27 cellular contexts compared by ENCODE assay signal in the genomic region with DNA sequence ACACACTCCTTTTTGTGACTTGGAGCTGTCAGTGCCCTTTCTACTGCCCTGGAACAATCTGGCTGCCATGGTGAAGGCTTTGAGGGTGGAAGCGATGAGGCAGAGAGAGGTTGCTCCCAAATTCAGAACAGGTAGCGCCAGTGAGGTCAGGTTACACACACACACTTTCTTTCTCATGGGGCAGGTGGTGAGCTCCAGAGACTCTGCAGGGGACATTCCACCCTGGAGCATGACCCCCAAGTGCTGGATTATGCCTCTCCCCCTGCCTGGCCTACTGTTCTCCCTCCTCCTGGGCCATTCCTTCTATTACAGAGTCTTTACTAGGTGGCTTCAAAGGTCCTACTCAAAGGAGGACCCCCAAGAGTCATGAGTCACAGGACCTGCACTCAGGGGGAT.
DNase-seq lines count a peak whose midpoint lies in the region; ATAC-seq and TF ChIP-seq lines count a peak whose summit lies in the region.
"Had no signal": no experiment of that assay in that cellular context is flagged by ENCODE, and none has a peak within 500 bp of the region (broad histone marks: within the 10 kb centered on the region; RNA-seq: fewer than 3 reads in every experiment).

No MANE protein-coding gene starts in this region.

- H3K36me3 Mint-ChIP-seq in WTC11: no peaks in the 10 kb centered on the region
- H3K36me3 Mint-ChIP-seq: activated naive CD8-positive, alpha-beta T cell; IgD-negative memory B cell; naive B cell had no signal

- H3K4me1 Mint-ChIP-seq in WTC11: peaks cover 56% of the 10 kb centered on the region

- CTCF ChIA-PET in WTC11 (lab: Charles Lee): interaction anchor here (1.5 kb wide), 1 partner anchor 172 kb away, joined by 5 read pairs; no protein-coding TSS in a partner anchor

- ATAC-seq in WTC11 (peak; percentile 74), HG02852 (IDR thresholded peaks at IDR 0.05; ENCODE audit: unreplicated experiment) (no peak)
- ATAC-seq: gastrocnemius medialis; GM12878; PC-3; stimulated activated naive CD8-positive, alpha-beta T cell treated with anti-CD3 and anti-CD28 coated beads, Interleukin-15, Interleukin-2, amounts not matched to agents 100 U/mL and 50 U/mL, for 24 hours had no signal

- no peak overlapping the region for H3K4me3 Mint-ChIP-seq in WTC11
- H3K4me3 Mint-ChIP-seq: activated naive CD8-positive, alpha-beta T cell; CD4-positive, alpha-beta T cell; dendritic cell treated with granulocyte-macrophage colony-stimulating factor and Interleukin-4, amounts not matched to agents 40 ng/mL and 50 ng/mL, for 4 days; IgD-negative memory B cell had no signal

- no peaks in the 10 kb centered on the region for H3K27me3 Mint-ChIP-seq in WTC11 (ENCODE audit: low read depth)

- POLR2A ChIA-PET in WTC11 (lab: Charles Lee): interaction anchor here (0.7 kb wide), 1 partner anchor 144 kb away, joined by 3 read pairs; no protein-coding TSS in a partner anchor

- peak overlapping the region; percentile 81; the same call in 1 of the 2 replicates for H3K27ac Mint-ChIP-seq in WTC11
- H3K27ac Mint-ChIP-seq: activated naive CD8-positive, alpha-beta T cell; CD4-positive, alpha-beta T cell; dendritic cell treated with granulocyte-macrophage colony-stimulating factor and Interleukin-4, amounts not matched to agents 40 ng/mL and 50 ng/mL, for 4 days; IgD-negative memory B cell had no signal

- 0 out of 2 replicates have a peak, but pooled peaks cover 3% of the 10 kb centered on the region for H3K9me3 Mint-ChIP-seq in WTC11
- H3K9me3 Mint-ChIP-seq: CD4-positive, alpha-beta T cell; dendritic cell treated with granulocyte-macrophage colony-stimulating factor and Interleukin-4, amounts not matched to agents 40 ng/mL and 50 ng/mL, for 4 days; IgD-negative memory B cell had no signal

- TF ChIP-seq CTCF in WTC11 (IDR thresholded peaks at IDR 0.05): no peak

- DNase-seq in NCI-H524 (lab: John Stamatoyannopoulos, UW): peak; percentile 26 to 46
- no peak for DNase-seq in NCI-H524 treated with DMSO at 0.1 percent for 48 hours (lab: John Stamatoyannopoulos, UW)
- peak; percentile 59 for DNase-seq in ELF-1 (ENCODE audit: low read depth, low spot score)
- no peak for DNase-seq in WTC11 (ENCODE audit: low spot score)
- DNase-seq in left kidney (ENCODE audit: low read depth, low spot score): peak; percentile 41
- no peak for DNase-seq in T-helper 9 cell
- no peak for DNase-seq in RKO (ENCODE audit: low spot score)
- DNase-seq: AML-193; CD4-positive, alpha-beta T cell; central memory CD4-positive, alpha-beta T cell; gastrocnemius medialis; left ventricle myocardium inferior; naive B cell; NCI-H1092 treated with DMSO at 0.1 percent for 48 hours; NCI-H1930; NCI-H446; PC-3; Right ventricle myocardium superior; stimulated activated naive CD8-positive, alpha-beta T cell treated with anti-CD3 and anti-CD28 coated beads, Interleukin-15, Interleukin-2, amounts not matched to agents 100 U/mL and 50 U/mL, for 24 hours; T1000; testis; uterus had no signal

TF ChIP-seq in WTC11, 78 proteins besides CTCF, POLR2A, EP300 and RAD21:
- TF ChIP-seq TEAD1 (CRISPR knock-in tag; IDR thresholded peaks at IDR 0.05) (0 out of 2 replicates have a peak, but pooled peaks have one; percentile 12), ZNF423 (CRISPR knock-in tag; IDR thresholded peaks at IDR 0.05) (peak; percentile 53), HMGA2 (CRISPR knock-in tag; IDR thresholded peaks at IDR 0.05) (no peak)

Comparison
In these comparisons a context has a peak if more than half of its experiments do, and no peak if none do; other contexts are left out.
1. DNase-seq: peak in NCI-H524 (2 of 2), ELF-1 (single experiment) and left kidney (single experiment); none in NCI-H524 treated with DMSO at 0.1 percent for 48 hours (single experiment), WTC11 (single experiment), T-helper 9 cell (single experiment) and RKO (single experiment).